In genomic region chr9:135524130-135524861, GRCh38 we compare ENCODE assay signal across 1 cellular context.
TF ChIP-seq lines count a peak whose summit lies in the region.

No MANE protein-coding gene starts in this region.

TF ChIP-seq in HepG2, 621 proteins besides CTCF, POLR2A, EP300 and RAD21:
- peak; percentile 58 for TF ChIP-seq FOSL2 (CRISPR knock-in tag; IDR thresholded peaks at IDR 0.05)
- no peak for TF ChIP-seq GATAD1 (CRISPR knock-in tag; IDR thresholded peaks at IDR 0.05)
